8 cellular contexts compared by ENCODE assay signal in the genomic region with DNA sequence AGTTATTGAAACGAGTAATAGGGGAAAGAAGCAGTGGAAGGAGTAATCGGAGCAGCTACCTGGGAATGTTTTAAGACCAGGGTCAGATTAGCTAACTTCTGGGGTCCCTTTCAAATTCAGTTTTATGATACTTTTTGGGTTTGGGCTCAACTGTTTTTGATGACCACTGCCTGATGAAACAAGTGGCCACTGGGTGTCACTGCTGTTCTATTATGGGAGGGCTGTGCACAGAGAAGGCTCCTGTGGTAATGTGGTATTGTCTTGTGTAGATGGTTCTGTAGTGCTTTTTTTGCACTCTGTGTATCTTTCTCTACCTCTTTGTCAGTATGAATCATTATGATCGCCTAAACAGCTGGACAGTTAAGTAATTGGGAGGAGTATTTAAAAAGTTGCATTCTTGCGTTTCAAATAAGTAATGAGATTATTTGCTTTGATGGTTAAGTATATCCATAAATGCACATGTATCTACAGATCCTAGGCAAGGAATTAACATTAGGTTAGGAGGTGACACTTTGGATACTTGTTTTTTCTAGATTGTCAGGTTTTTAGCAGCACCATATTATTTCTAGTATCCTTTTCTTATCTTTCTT.
DNase-seq lines count a peak whose midpoint lies in the region; ATAC-seq and TF ChIP-seq lines count a peak whose summit lies in the region.

No MANE protein-coding gene starts in this region.

- in situ Hi-C loops in gastrocnemius medialis (cut with MboI; ENCODE audit: low sequenced_read_pairs in 4 of 4), result no loop called here

- H3K27ac ChIP-seq in neutrophil (peak overlapping the region; percentile 23), gastrocnemius medialis (no peak overlapping the region)

- peaks cover 0 to 3% of the 10 kb centered on the region in 2 donors for H3K36me3 Mint-ChIP-seq in CD14-positive monocyte

- no peaks in the 10 kb centered on the region for H3K27me3 Mint-ChIP-seq in CD14-positive monocyte (ENCODE audit: low read depth in 3 of 3)

- DNase-seq in CD14-positive monocyte (ENCODE audit: low spot score) (peak; percentile 59), NCI-H1930 (lab: John Stamatoyannopoulos, UW) (peak; percentile 14 to 35), fibroblast of the conjunctiva (ENCODE audit: low read depth) (peak; percentile 26), gastrocnemius medialis (no peak)
- DNase-seq in activated CD4-positive, alpha-beta T cell treated with anti-CD3 and anti-CD28 coated beads, Interleukin-2, amount 50 U/mL, for 48 hours, result peak; percentile 50 to 67

- H3K27me3 ChIP-seq in neutrophil (no peaks in the 10 kb centered on the region), gastrocnemius medialis (no peaks in the 10 kb centered on the region)

- H3K4me1 Mint-ChIP-seq in CD14-positive monocyte, result peaks cover 1% of the 10 kb centered on the region

- no peaks in the 10 kb centered on the region for H3K9me3 ChIP-seq in neutrophil
- H3K9me3 ChIP-seq in gastrocnemius medialis, result no peaks in the 10 kb centered on the region

- H3K36me3 ChIP-seq in neutrophil (peaks cover 72% of the 10 kb centered on the region), gastrocnemius medialis (no peaks in the 10 kb centered on the region)

- intact Hi-C loops in CD14-positive monocyte (cut with micrococcal nuclease) (no loop called here), gastrocnemius medialis (cut with DNase I; ENCODE audit: low total_unique reads) (no loop called here)

- H3K9me3 Mint-ChIP-seq in CD14-positive monocyte, result peaks cover 0 to 4% (median 0%) of the 10 kb centered on the region in 7 donors

- peak; percentile 93 for ATAC-seq in GM18867 (IDR thresholded peaks at IDR 0.05; ENCODE audit: unreplicated experiment)
- ATAC-seq in HG03025 (IDR thresholded peaks at IDR 0.05; ENCODE audit: low FRiP score, unreplicated experiment), result peak; percentile 81
- ATAC-seq in gastrocnemius medialis, result no peak

- H3K4me3 ChIP-seq in neutrophil (ENCODE audit: low read depth in 1 of 2, low read length in 1 of 2) (no peak overlapping the region), gastrocnemius medialis (no peak overlapping the region)

- TF ChIP-seq CTCF in CD14-positive monocyte (IDR thresholded peaks at IDR 0.05) (peak; percentile 90), neutrophil (IDR thresholded peaks at IDR 0.05) (peak; percentile 47), gastrocnemius medialis (IDR thresholded peaks at IDR 0.05 in 4 of 5, conservative IDR thresholded peaks at IDR 0.05 in 1 of 5) (peak in 1 of 5 experiments; percentile 27)

- H3K27ac Mint-ChIP-seq in CD14-positive monocyte, result no peak overlapping the region

- H3K4me3 Mint-ChIP-seq in CD14-positive monocyte, result no peak overlapping the region

- H3K4me1 ChIP-seq in neutrophil (ENCODE audit: control insufficient read depth in 1 of 2, insufficient read depth in 1 of 2, low read depth in 1 of 2, low read length in 1 of 2) (no peaks in the 10 kb centered on the region), gastrocnemius medialis (no peaks in the 10 kb centered on the region)

- no peak for TF ChIP-seq POLR2A in gastrocnemius medialis (IDR thresholded peaks at IDR 0.05)

Comparison
In these comparisons a context has a peak if more than half of its experiments do, and no peak if none do; other contexts are left out.
1. DNase-seq: peak in CD14-positive monocyte (single experiment), NCI-H1930 (2 of 2), activated CD4-positive, alpha-beta T cell treated with anti-CD3 and anti-CD28 coated beads, Interleukin-2, amount 50 U/mL, for 48 hours (2 of 2) and fibroblast of the conjunctiva (single experiment); none in gastrocnemius medialis (0 of 2).
2. ATAC-seq: peak in GM18867 (single experiment) and HG03025 (single experiment); none in gastrocnemius medialis (0 of 2).